Comparison of ENCODE assay signal across 28 cellular contexts in the genomic region with DNA sequence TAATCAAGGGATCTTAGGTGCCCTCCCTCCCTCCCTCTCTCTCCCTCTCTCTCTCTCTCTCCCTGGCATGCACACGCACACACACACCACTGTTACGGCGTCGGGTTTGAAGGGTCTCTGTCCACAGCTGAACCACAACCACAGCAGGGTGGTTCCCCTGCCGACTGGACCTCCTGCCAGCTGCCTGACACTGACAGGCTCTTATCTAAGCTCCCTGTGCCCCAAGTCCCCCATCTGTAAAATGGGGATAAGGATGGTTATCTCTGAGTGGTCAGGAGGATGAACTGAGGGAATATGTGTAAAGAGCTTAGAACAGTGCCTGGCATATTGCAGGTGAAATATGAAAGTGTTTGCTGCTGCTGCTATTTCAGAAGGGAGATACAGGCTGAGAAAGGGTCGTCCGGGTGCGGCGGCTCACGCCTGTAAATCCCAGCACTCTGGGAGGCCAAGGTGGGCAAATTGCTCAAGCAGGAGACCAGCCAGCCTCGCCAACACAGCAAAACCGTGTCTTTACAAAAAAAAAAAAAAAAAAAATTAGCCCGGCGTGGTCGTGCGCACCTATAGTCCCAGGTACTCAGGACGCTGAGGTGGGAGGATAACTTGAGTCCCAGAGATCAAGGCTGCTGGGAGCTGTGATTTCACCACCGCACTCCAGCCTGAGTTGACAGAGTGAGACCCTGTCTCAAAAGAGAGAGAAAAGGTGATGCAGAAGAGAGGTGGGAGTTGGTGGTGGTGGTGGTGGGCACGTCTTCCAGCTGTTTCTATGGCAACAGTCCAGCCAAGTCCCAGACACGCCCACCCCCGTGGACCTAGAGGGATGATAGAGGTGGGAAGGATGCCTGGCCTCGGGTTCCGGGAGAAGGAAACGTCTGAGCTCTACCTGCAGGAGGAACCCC. TPM values are rescaled to one million over a fixed set of nuclear protein-coding genes. Genes with fewer than 3 reads are reported as not detected.
DNase-seq lines count a peak whose midpoint lies in the region; ATAC-seq, FAIRE-seq and TF ChIP-seq lines count a peak whose summit lies in the region.
"Had no signal": no experiment of that assay in that cellular context is flagged by ENCODE, and none has a peak within 500 bp of the region (broad histone marks: within the 10 kb centered on the region; RNA-seq: fewer than 3 reads in every experiment).

No MANE protein-coding gene starts in this region.

- H2BK12ac ChIP-seq in H1 (ENCODE audit: low read depth, low read length): no peak overlapping the region

- H3K36me3 Mint-ChIP-seq in neural progenitor cell: no peaks in the 10 kb centered on the region

- H3K27me3 Mint-ChIP-seq in neural progenitor cell (ENCODE audit: insufficient read depth, low read depth): peaks cover 29% of the 10 kb centered on the region

- no peak overlapping the region for H2AFZ ChIP-seq in H1 (ENCODE audit: low read length)
- no peak overlapping the region for H2AFZ ChIP-seq in neural progenitor cell (replicated peaks)

- H3K4me2 ChIP-seq in H1 (ENCODE audit: insufficient read depth in 1 of 2, low read depth in 2 of 2, low read length in 2 of 2) (peak overlapping the region; percentile 82 to 92), neural progenitor cell (no peak overlapping the region)
- H3K4me2 ChIP-seq: BLaER1 treated with 17β-estradiol and CSF1 and Interleukin-3, amounts not matched to agents 10 nM and 100 nM; KMS-11; smooth muscle cell had no signal

- peaks cover 26% of the 10 kb centered on the region for H3K4me1 Mint-ChIP-seq in neural progenitor cell

- no peak overlapping the region for H3K27ac Mint-ChIP-seq in neural progenitor cell
- H3K27ac Mint-ChIP-seq: activated naive CD8-positive, alpha-beta T cell treated with anti-CD3 and anti-CD28 coated beads, Interleukin-2, amount 10 ng/mL, durations not matched to agents 7 days and 5 days; activated T-helper 2 cell treated with anti-CD3 and anti-CD28 coated beads, Interferon-gamma antibody, Interleukin-2, Interleukin-4, amounts not matched to agents 10 μg/mL and 5 μg/mL and 100 μg/mL, durations not matched to agents 14 hours and 24 hours and 36 hours had no signal

- H3K23me2 ChIP-seq in H1 (ENCODE audit: low read depth, low read length): peaks cover 28% of the 10 kb centered on the region; the same call in 1 of the 2 replicates

- H4K5ac ChIP-seq in H1 (ENCODE audit: insufficient read length, low read depth, low read length): no peak overlapping the region

- ATAC-seq in GM21723 (IDR thresholded peaks at IDR 0.05; ENCODE audit: unreplicated experiment): no peak
- ATAC-seq: GM12878, heart right ventricle, left lobe of liver had no signal

- no peak overlapping the region for H3K27ac ChIP-seq in H1 (ENCODE audit: low read depth, low read length)
- H3K27ac ChIP-seq in neural progenitor cell: no peak overlapping the region
- H3K27ac ChIP-seq: BLaER1 treated with 17β-estradiol and CSF1 and Interleukin-3, amounts not matched to agents 10 nM and 100 nM; heart right ventricle; KMS-11; SK-N-MC; thoracic aorta; WERI-Rb-1 had no signal

- H3K36me3 ChIP-seq in H7 (replicated peaks; ENCODE audit: control insufficient read depth, insufficient read depth, low read length) (no peaks in the 10 kb centered on the region), H1 (ENCODE audit: control insufficient read depth in 2 of 4, insufficient read depth in 4 of 4, low read length in 3 of 4) (no peaks in the 10 kb centered on the region), neural progenitor cell (no peaks in the 10 kb centered on the region)
- H3K36me3 ChIP-seq: BLaER1 treated with 17β-estradiol and CSF1 and Interleukin-3, amounts not matched to agents 10 nM and 100 nM; heart right ventricle; thoracic aorta; WERI-Rb-1 had no signal

- H3K79me1 ChIP-seq in H1 (ENCODE audit: low read depth, low read length): no peaks in the 10 kb centered on the region

- peaks cover 36% of the 10 kb centered on the region for H3F3A ChIP-seq in neural progenitor cell (ENCODE audit: low read depth)

- no peak overlapping the region for H3K18ac ChIP-seq in H1 (ENCODE audit: extremely low read depth, low read length)

- TF ChIP-seq CTCF in H1 (IDR thresholded peaks at IDR 0.05; ENCODE audit: control extremely low read depth in 1 of 3, insufficient read depth in 1 of 3, low read depth in 1 of 3, low read length in 3 of 3) (no peak), neural progenitor cell (IDR thresholded peaks at IDR 0.05) (no peak)

- H3K9me3 ChIP-seq in H1 (ENCODE audit: insufficient read depth in 2 of 2, low read depth in 1 of 2, low read length in 1 of 2): no peaks in the 10 kb centered on the region
- no peaks in the 10 kb centered on the region for H3K9me3 ChIP-seq in neural progenitor cell (ENCODE audit: low read depth)
- H3K9me3 ChIP-seq: heart right ventricle, thoracic aorta had no signal

- no peak overlapping the region for H2BK5ac ChIP-seq in H1 (ENCODE audit: low read depth, low read length)

- TF ChIP-seq POLR2A in H1 (IDR thresholded peaks at IDR 0.05; ENCODE audit: control extremely low read depth in 1 of 2, low read depth in 2 of 2, low read length in 2 of 2): no peak

- no peak for TF ChIP-seq EP300 in H1 (IDR thresholded peaks at IDR 0.05; ENCODE audit: borderline replicate concordance in 1 of 2, low read depth in 2 of 2, low read length in 2 of 2)

- no peak overlapping the region for H3K14ac ChIP-seq in H1 (ENCODE audit: insufficient read length)

- H2BK120ac ChIP-seq in H1 (replicated peaks; ENCODE audit: low read depth, low read length): no peak overlapping the region

- H3K4me3 ChIP-seq in H7 (ENCODE audit: insufficient read depth, low read depth, low read length) (no peak overlapping the region), H1 (ENCODE audit: extremely low read depth in 1 of 4, insufficient read depth in 2 of 4, low read depth in 3 of 4, low read length in 4 of 4) (peak overlapping the region in 1 of 4 experiments; percentile 62; a peak in 2 of 8 replicates), neural progenitor cell (no peak overlapping the region)
- H3K4me3 ChIP-seq: BLaER1 treated with 17β-estradiol and CSF1 and Interleukin-3, amounts not matched to agents 10 nM and 100 nM; GM12878; heart right ventricle; smooth muscle cell; thoracic aorta had no signal

- peak; percentile 40 for DNase-seq in H7
- DNase-seq in OCI-M1 (lab: John Stamatoyannopoulos, UW): peak; percentile 82
- DNase-seq in H1 (ENCODE audit: low read depth in 1 of 2, low spot score in 2 of 2): no peak
- no peak for DNase-seq in neural progenitor cell (ENCODE audit: low spot score)
- no peak for DNase-seq in NCI-H774 (lab: John Stamatoyannopoulos, UW)
- no peak for DNase-seq in NCI-H2227 (lab: John Stamatoyannopoulos, UW; ENCODE audit: unreplicated experiment)
- DNase-seq: activated CD8-positive, alpha-beta memory T cell treated with anti-CD3 and anti-CD28 coated beads, Interleukin-2, amount 50 U/mL, for 4 hours; activated naive CD8-positive, alpha-beta T cell treated with anti-CD3 and anti-CD28 coated beads, Interleukin-2, amount 10 ng/mL, durations not matched to agents 7 days and 5 days; cerebellar nuclear complex; heart right ventricle; mesendoderm; NCI-H1436 treated with DMSO at 0.1 percent for 48 hours; retina; T-helper 2 cell had no signal

- H4K91ac ChIP-seq in H1 (replicated peaks; ENCODE audit: insufficient read length, low read length): no peak overlapping the region

- no peak overlapping the region for H2BK15ac ChIP-seq in H1 (ENCODE audit: low read length)

- POLR2A ChIA-PET in H1 (lab: Charles Lee; ENCODE audit: partially characterized antibody): interaction anchor here (0.6 to 4.4 kb wide), 8 partner anchors 9 to 184 kb away, joined by 3 to 21 read pairs (median 3); a partner anchor contains a TSS

- no peak for FAIRE-seq in H1 (lab: Jason Lieb, UNC)
- FAIRE-seq: GM12878 had no signal

- no peak overlapping the region for H2BK20ac ChIP-seq in H1 (ENCODE audit: low read length)

- peaks cover 8% of the 10 kb centered on the region for H3K9me3 Mint-ChIP-seq in neural progenitor cell
- H3K9me3 Mint-ChIP-seq: activated naive CD8-positive, alpha-beta T cell treated with anti-CD3 and anti-CD28 coated beads, Interleukin-2, amount 10 ng/mL, durations not matched to agents 7 days and 5 days; activated T-helper 2 cell treated with anti-CD3 and anti-CD28 coated beads, Interferon-gamma antibody, Interleukin-2, Interleukin-4, amounts not matched to agents 10 μg/mL and 5 μg/mL and 100 μg/mL, durations not matched to agents 14 hours and 24 hours and 36 hours had no signal

- H4K8ac ChIP-seq in H1 (ENCODE audit: extremely low read depth, insufficient read depth, low read length): no peak overlapping the region

- H3K4me1 ChIP-seq in H1 (replicated peaks in 1 of 4; ENCODE audit: control insufficient read depth in 3 of 4, insufficient read depth in 4 of 4, low read length in 3 of 4) (peaks cover 6 to 17% (median 9%) of the 10 kb centered on the region in 4 experiments; a peak in 6 of 7 replicates), neural progenitor cell (peaks cover 5% of the 10 kb centered on the region)

- WGBS in H1 (ENCODE audit: extremely low coverage in 1 of 2, insufficient coverage in 1 of 2, insufficient read length in 1 of 2, insufficient replicate concordance in 2 of 2, low coverage in 1 of 2, low lambda C conversion rate in 2 of 2, missing lambda C conversion rate in 1 of 2), 2 experiments: 44% methylated on average over 22 of the region's 24 CpGs; no CpG with 5 or more reads in 1 of the 2 experiments

- H3K27me3 ChIP-seq in H7 (ENCODE audit: control insufficient read depth, insufficient read depth, low read length) (peaks cover 90% of the 10 kb centered on the region), H1 (replicated peaks in 1 of 4; ENCODE audit: control insufficient read depth in 3 of 4, extremely low read depth in 1 of 4, insufficient read depth in 3 of 4, low read length in 3 of 4) (peaks cover 47 to 96% (median 87%) of the 10 kb centered on the region in 4 experiments), neural progenitor cell (peaks cover 99% of the 10 kb centered on the region)

- no peaks in the 10 kb centered on the region for H3K79me2 ChIP-seq in H1 (ENCODE audit: control insufficient read depth in 1 of 2, insufficient read depth in 2 of 2, low read length in 2 of 2)
- no peaks in the 10 kb centered on the region for H3K79me2 ChIP-seq in neural progenitor cell (ENCODE audit: low read depth)

- no peak for TF ChIP-seq RAD21 in H1 (IDR thresholded peaks at IDR 0.05 in 1 of 2, conservative IDR thresholded peaks at IDR 0.05 in 1 of 2; ENCODE audit: low read depth in 2 of 2, low read length in 2 of 2)

- no peak overlapping the region for H2AK5ac ChIP-seq in H1 (ENCODE audit: low read depth, low read length)

- H3K23ac ChIP-seq in H1 (ENCODE audit: insufficient read length): no peak overlapping the region

- peak overlapping the region; percentile 76 for H3K4me3 Mint-ChIP-seq in neural progenitor cell
- H3K4me3 Mint-ChIP-seq: activated naive CD8-positive, alpha-beta T cell treated with anti-CD3 and anti-CD28 coated beads, Interleukin-2, amount 10 ng/mL, durations not matched to agents 7 days and 5 days had no signal

- H3K9ac ChIP-seq in H1 (replicated peaks in 1 of 4; ENCODE audit: extremely low read depth in 1 of 4, low read depth in 3 of 4, low read length in 3 of 4) (no peak overlapping the region), neural progenitor cell (no peak overlapping the region)
- H3K9ac ChIP-seq: BLaER1 treated with 17β-estradiol and CSF1 and Interleukin-3, amounts not matched to agents 10 nM and 100 nM; KMS-11 had no signal

- CTCF ChIA-PET in H1 (lab: Charles Lee; ENCODE audit: partially characterized antibody): interaction anchor here (0.6 to 2.5 kb wide), 8 partner anchors 10 to 1305 kb away, joined by 3 to 13 read pairs (median 4); a partner anchor contains a TSS

- no peak overlapping the region for H3K4ac ChIP-seq in H1 (replicated peaks; ENCODE audit: insufficient read length, low read depth, low read length)

- no peak overlapping the region for H3K56ac ChIP-seq in H1 (replicated peaks; ENCODE audit: insufficient read length, low read depth, low read length)

- H4K20me1 ChIP-seq in H1 (replicated peaks in 1 of 2; ENCODE audit: control insufficient read depth in 1 of 2, insufficient read depth in 2 of 2, low read length in 2 of 2) (peaks cover 3 to 19% of the 10 kb centered on the region in 2 experiments), neural progenitor cell (ENCODE audit: low read depth) (peaks cover 31% of the 10 kb centered on the region)

RNA-seq across cellular contexts. Expression of a gene that starts 1.0 kb away (rescaled TPM):
- 0.04 and 0.07 TPM in 2 replicates for total RNA-seq in H7 (2014; rRNA removed; shearing (Covaris generic))
- 0.98 and 1.0 TPM in 2 replicates for total RNA-seq in H1 (2021; fragmentation: NEBNext Ultra II Directional; extraction: Animal tissue kit (Norgen Biotek cat#: 25700))
- 0.76 and 1.1 TPM in 2 replicates for polyA plus RNA-seq in H1 (2011; rRNA removed)
- 0.54 TPM for polyA plus RNA-seq in H1 (2011; cell fraction: cytosol; rRNA removed)
- 1.2 TPM for polyA plus RNA-seq in H1 (2011; cell fraction: nucleus; rRNA removed)
- polyA plus RNA-seq in H1 (2012, experiment 1 of 2): 0.58 to 1.3 TPM (median 1.1 TPM) in 4 replicates
- polyA plus RNA-seq in H1 (2012, experiment 2 of 2): 0.34 TPM
- polyA plus RNA-seq in H1 (2013, experiment 1 of 2): 0.91 TPM
- 1.0 TPM for polyA plus RNA-seq in H1 (2013, experiment 2 of 2)
- 0.63 and 0.82 TPM in 2 replicates for polyA minus RNA-seq in H1 (2011; rRNA and poly(A)+ RNA removed)
- 0.66 TPM for polyA minus RNA-seq in H1 (2011; cell fraction: cytosol; rRNA and poly(A)+ RNA removed)
- polyA minus RNA-seq in H1 (2011; cell fraction: nucleus; rRNA and poly(A)+ RNA removed): 1.00 TPM
- 0.09 and 0.21 TPM in 2 replicates for total RNA-seq in neural progenitor cell (ENCODE audit: low replicate concordance)
- total RNA-seq: activated naive CD8-positive, alpha-beta T cell treated with anti-CD3 and anti-CD28 coated beads, Interleukin-2, amount 10 ng/mL, durations not matched to agents 7 days and 5 days; activated T-helper 2 cell treated with anti-CD3 and anti-CD28 coated beads, Interferon-gamma antibody, Interleukin-2, Interleukin-4, amounts not matched to agents 10 μg/mL and 5 μg/mL and 100 μg/mL, durations not matched to agents 14 hours and 24 hours and 36 hours; Daoy; GM12878; heart right ventricle; left lobe of liver; myocyte; omental fat pad; smooth muscle cell; thoracic aorta had no signal
- polyA plus RNA-seq: AG04450, smooth muscle cell had no signal

RNA-seq across cellular contexts. Expression of a gene that starts 17.4 kb away (rescaled TPM):
- total RNA-seq in H7 (2014; rRNA removed; shearing (Covaris generic)): 178 and 185 TPM in 2 replicates
- total RNA-seq in H1 (2021; fragmentation: NEBNext Ultra II Directional; extraction: Animal tissue kit (Norgen Biotek cat#: 25700)): 96.9 and 106 TPM in 2 replicates
- 152 and 195 TPM in 2 replicates for polyA plus RNA-seq in H1 (2011; rRNA removed)
- polyA plus RNA-seq in H1 (2011; cell fraction: cytosol; rRNA removed): 149 TPM
- polyA plus RNA-seq in H1 (2011; cell fraction: nucleus; rRNA removed): 148 TPM
- polyA plus RNA-seq in H1 (2012, experiment 1 of 2): 52.8 to 109 TPM (median 103 TPM) in 4 replicates
- 112 TPM for polyA plus RNA-seq in H1 (2012, experiment 2 of 2)
- 63.1 TPM for polyA plus RNA-seq in H1 (2013, experiment 1 of 2)
- polyA plus RNA-seq in H1 (2013, experiment 2 of 2): 61.5 TPM
- 22.8 and 24.5 TPM in 2 replicates for polyA minus RNA-seq in H1 (2011; rRNA and poly(A)+ RNA removed)
- polyA minus RNA-seq in H1 (2011; cell fraction: cytosol; rRNA and poly(A)+ RNA removed): 51.8 TPM
- 69.9 TPM for polyA minus RNA-seq in H1 (2011; cell fraction: nucleus; rRNA and poly(A)+ RNA removed)
- total RNA-seq in neural progenitor cell (ENCODE audit: low replicate concordance): 14.8 and 34.4 TPM in 2 replicates

RNA-seq across cellular contexts. Expression of a gene that starts 20.5 kb away (rescaled TPM):
- 1.6 and 3.7 TPM in 2 replicates for total RNA-seq in H7 (2014; rRNA removed; shearing (Covaris generic))
- 3.2 and 3.6 TPM in 2 replicates for total RNA-seq in H1 (2021; fragmentation: NEBNext Ultra II Directional; extraction: Animal tissue kit (Norgen Biotek cat#: 25700))
- polyA plus RNA-seq in H1 (2011; rRNA removed): 2.2 and 3.3 TPM in 2 replicates
- polyA plus RNA-seq in H1 (2011; cell fraction: cytosol; rRNA removed): 1.5 TPM
- polyA plus RNA-seq in H1 (2011; cell fraction: nucleus; rRNA removed): 3.0 TPM
- polyA plus RNA-seq in H1 (2012, experiment 1 of 2): 1.6 to 3.1 TPM (median 2.6 TPM) in 4 replicates
- 2.9 TPM for polyA plus RNA-seq in H1 (2012, experiment 2 of 2)
- 9.1 TPM for polyA plus RNA-seq in H1 (2013, experiment 1 of 2)
- 8.6 TPM for polyA plus RNA-seq in H1 (2013, experiment 2 of 2)
- 0.41 and 0.49 TPM in 2 replicates for polyA minus RNA-seq in H1 (2011; rRNA and poly(A)+ RNA removed)
- not detected for polyA minus RNA-seq in H1 (2011; cell fraction: cytosol; rRNA and poly(A)+ RNA removed)
- 2.1 TPM for polyA minus RNA-seq in H1 (2011; cell fraction: nucleus; rRNA and poly(A)+ RNA removed)
- not detected in 2 replicates for total RNA-seq in neural progenitor cell (ENCODE audit: low replicate concordance)
- total RNA-seq: activated naive CD8-positive, alpha-beta T cell treated with anti-CD3 and anti-CD28 coated beads, Interleukin-2, amount 10 ng/mL, durations not matched to agents 7 days and 5 days; activated T-helper 2 cell treated with anti-CD3 and anti-CD28 coated beads, Interferon-gamma antibody, Interleukin-2, Interleukin-4, amounts not matched to agents 10 μg/mL and 5 μg/mL and 100 μg/mL, durations not matched to agents 14 hours and 24 hours and 36 hours; Daoy; GM12878; heart right ventricle; left lobe of liver; myocyte; omental fat pad; smooth muscle cell; thoracic aorta had no signal
- polyA plus RNA-seq: AG04450, GM12878, heart right ventricle, smooth muscle cell had no signal

RNA-seq across cellular contexts. Expression of a gene that starts 32.3 kb away (rescaled TPM):
- 5.8 and 8.1 TPM in 2 replicates for total RNA-seq in H7 (2014; rRNA removed; shearing (Covaris generic))
- 10.8 and 12.9 TPM in 2 replicates for total RNA-seq in H1 (2021; fragmentation: NEBNext Ultra II Directional; extraction: Animal tissue kit (Norgen Biotek cat#: 25700))
- 1.7 and 4.5 TPM in 2 replicates for polyA plus RNA-seq in H1 (2011; rRNA removed)
- 1.4 TPM for polyA plus RNA-seq in H1 (2011; cell fraction: cytosol; rRNA removed)
- polyA plus RNA-seq in H1 (2011; cell fraction: nucleus; rRNA removed): 4.4 TPM
- polyA plus RNA-seq in H1 (2012, experiment 1 of 2): 3.2 to 7.6 TPM (median 6.6 TPM) in 4 replicates
- polyA plus RNA-seq in H1 (2012, experiment 2 of 2): 4.7 TPM
- polyA plus RNA-seq in H1 (2013, experiment 1 of 2): 6.7 TPM
- 7.0 TPM for polyA plus RNA-seq in H1 (2013, experiment 2 of 2)
- polyA minus RNA-seq in H1 (2011; rRNA and poly(A)+ RNA removed): 0.61 and 0.82 TPM in 2 replicates
- 8.8 TPM for polyA minus RNA-seq in H1 (2011; cell fraction: cytosol; rRNA and poly(A)+ RNA removed)
- 7.2 TPM for polyA minus RNA-seq in H1 (2011; cell fraction: nucleus; rRNA and poly(A)+ RNA removed)
- total RNA-seq in neural progenitor cell (ENCODE audit: low replicate concordance): 5.0 TPM in 1 of 2 replicates, not detected in the other

RNA-seq across cellular contexts. Expression of a gene that starts 36.5 kb away (rescaled TPM):
- total RNA-seq in H7 (2014; rRNA removed; shearing (Covaris generic)): 369 and 380 TPM in 2 replicates
- 398 and 402 TPM in 2 replicates for total RNA-seq in H1 (2021; fragmentation: NEBNext Ultra II Directional; extraction: Animal tissue kit (Norgen Biotek cat#: 25700))
- polyA plus RNA-seq in H1 (2011; rRNA removed): 466 and 530 TPM in 2 replicates
- polyA plus RNA-seq in H1 (2011; cell fraction: cytosol; rRNA removed): 396 TPM
- 278 TPM for polyA plus RNA-seq in H1 (2011; cell fraction: nucleus; rRNA removed)
- polyA plus RNA-seq in H1 (2012, experiment 1 of 2): 185 to 258 TPM (median 204 TPM) in 4 replicates
- 110 TPM for polyA plus RNA-seq in H1 (2012, experiment 2 of 2)
- polyA plus RNA-seq in H1 (2013, experiment 1 of 2): 234 TPM
- polyA plus RNA-seq in H1 (2013, experiment 2 of 2): 223 TPM
- 54.5 and 104 TPM in 2 replicates for polyA minus RNA-seq in H1 (2011; rRNA and poly(A)+ RNA removed)
- polyA minus RNA-seq in H1 (2011; cell fraction: cytosol; rRNA and poly(A)+ RNA removed): 239 TPM
- 43.1 TPM for polyA minus RNA-seq in H1 (2011; cell fraction: nucleus; rRNA and poly(A)+ RNA removed)
- 118 and 159 TPM in 2 replicates for total RNA-seq in neural progenitor cell (ENCODE audit: low replicate concordance)

Comparison
In these comparisons a context has a peak if more than half of its experiments do, and no peak if none do; other contexts are left out.
1. DNase-seq: peak in H7 (single experiment) and OCI-M1 (single experiment); none in H1 (0 of 2), neural progenitor cell (single experiment), NCI-H774 (single experiment) and NCI-H2227 (single experiment).